8 cellular contexts compared by ENCODE assay signal in genomic region chr9:676780-677458, GRCh38.
DNase-seq lines count a peak whose midpoint lies in the region; ATAC-seq and TF ChIP-seq lines count a peak whose summit lies in the region.

No MANE protein-coding gene starts in this region.

- intact Hi-C loops in heart left ventricle (cut with DNase I) (no loop called here), Right ventricle myocardium superior (cut with DNase I) (no loop called here), ascending aorta (cut with DNase I) (loop anchor here (2.0 kb wide), 1 partner anchor 50 kb away; no protein-coding TSS in a partner anchor), vagina (cut with DNase I) (no loop called here)

- peaks cover 0 to 44% (median 27%) of the 10 kb centered on the region in 12 donors for H3K4me1 ChIP-seq in heart left ventricle
- H3K4me1 ChIP-seq in ascending aorta, result peaks cover 0 to 7% of the 10 kb centered on the region in 2 donors
- H3K4me1 ChIP-seq in lung (ENCODE audit: control insufficient read depth in 2 of 2, insufficient read depth in 2 of 2, low read length in 2 of 2), result peaks cover 0 to 21% of the 10 kb centered on the region in 2 donors
- H3K4me1 ChIP-seq in vagina, result peaks cover 61% of the 10 kb centered on the region

- H3K27ac ChIP-seq in heart left ventricle, result peak overlapping the region in 6 of 12 donors; percentile 20 to 77 (median 57)
- H3K27ac ChIP-seq in ascending aorta, result peak overlapping the region; percentile 69 to 82
- no peak overlapping the region for H3K27ac ChIP-seq in lung (ENCODE audit: low read depth in 1 of 2, low read length in 1 of 2)
- peak overlapping the region; percentile 82 for H3K27ac ChIP-seq in vagina

- H3K36me3 ChIP-seq in heart left ventricle (peaks cover 0 to 14% (median 0%) of the 10 kb centered on the region in 9 donors), ascending aorta (no peaks in the 10 kb centered on the region), lung (ENCODE audit: control insufficient read depth in 2 of 2, insufficient read depth in 2 of 2, low read length in 2 of 2) (no peaks in the 10 kb centered on the region), vagina (no peaks in the 10 kb centered on the region)

- H3K9me3 ChIP-seq in heart left ventricle (no peaks in the 10 kb centered on the region), ascending aorta (no peaks in the 10 kb centered on the region), lung (ENCODE audit: control insufficient read depth in 2 of 2, insufficient read depth in 1 of 2, low read length in 1 of 2) (no peaks in the 10 kb centered on the region), vagina (no peaks in the 10 kb centered on the region)

- H3K4me3 ChIP-seq in heart left ventricle (peak overlapping the region in 11 of 12 donors; percentile 15 to 61 (median 48)), ascending aorta (peak overlapping the region; percentile 58 to 67), lung (no peak overlapping the region), vagina (peak overlapping the region; percentile 33 to 36)

- WGBS in heart left ventricle, 4 donors, result 73 to 84% (median 79%) methylated on average over 3 of the region's 3 CpGs
- WGBS in lung, 2 donors, result 63 to 83% methylated on average over 3 of the region's 3 CpGs

- TF ChIP-seq CTCF in heart left ventricle (IDR thresholded peaks at IDR 0.05) (no peak), ascending aorta (IDR thresholded peaks at IDR 0.05) (no peak), lung (IDR thresholded peaks at IDR 0.05; ENCODE audit: control extremely low read depth, extremely low read depth) (no peak), vagina (IDR thresholded peaks at IDR 0.05) (no peak)

- TF ChIP-seq POLR2A in heart left ventricle (IDR thresholded peaks at IDR 0.05) (no peak), vagina (IDR thresholded peaks at IDR 0.05) (no peak)

- no peak for DNase-seq in heart left ventricle
- no peak for DNase-seq in Right ventricle myocardium superior
- no peak for DNase-seq in ascending aorta (ENCODE audit: low spot score in 2 of 2)
- peak; percentile 22 for DNase-seq in lung (ENCODE audit: low spot score)
- DNase-seq in vagina (ENCODE audit: extremely low spot score in 2 of 2), result no peak
- no peak for DNase-seq in activated CD8-positive, alpha-beta memory T cell treated with anti-CD3 and anti-CD28 coated beads for 24 hours
- DNase-seq in NCI-H2171 (lab: John Stamatoyannopoulos, UW), result no peak

- no peak for ATAC-seq in heart left ventricle
- no peak for ATAC-seq in Right ventricle myocardium superior (ENCODE audit: poor library complexity)
- no peak for ATAC-seq in lung (ENCODE audit: insufficient read depth, low FRiP score)
- ATAC-seq in HG02642 (IDR thresholded peaks at IDR 0.05; ENCODE audit: poor library complexity, unreplicated experiment), result no peak

- no peaks in the 10 kb centered on the region for H3K27me3 ChIP-seq in heart left ventricle
- no peaks in the 10 kb centered on the region for H3K27me3 ChIP-seq in ascending aorta
- no peaks in the 10 kb centered on the region for H3K27me3 ChIP-seq in lung (ENCODE audit: control insufficient read depth, insufficient read depth)
- no peaks in the 10 kb centered on the region for H3K27me3 ChIP-seq in vagina

Comparison
In these comparisons a context has a peak if more than half of its experiments do, and no peak if none do; other contexts are left out.
1. H3K27ac ChIP-seq: peak in ascending aorta (2 of 2) and vagina (single experiment); none in lung (0 of 2).